ENCODE assay signal across 29 cellular contexts in genomic region chr2:2096803-2097464, GRCh38.
"Had no signal": no experiment of that assay in that cellular context is flagged by ENCODE, and none has a peak within 500 bp of the region (broad histone marks: within the 10 kb centered on the region; RNA-seq: fewer than 3 reads in every experiment).

No MANE protein-coding gene starts in this region.

- H3K4me3 Mint-ChIP-seq: naive B cell; natural killer cell treated with Interleukin-12 subunit alpha and Interleukin-12 subunit beta and Interleukin-15 and Interleukin-18, amount 100 ng/mL, for 72 hours; nephron progenitor cell; stimulated activated effector memory CD8-positive, alpha-beta T cell treated with anti-CD3 and anti-CD28 coated beads, Interleukin-12 subunit alpha, Interleukin-12 subunit beta, amount 100 ng/mL, for 72 hours; stimulated activated naive B cell treated with anti-CD40 and anti-IgM and Interleukin-4, amounts not matched to agents 10 μg/mL and 1 μg/mL and 100 μg/mL, for 72 hours; stimulated activated naive CD8-positive, alpha-beta T cell treated with anti-CD3 and anti-CD28 coated beads, Interleukin-15, Interleukin-2, amounts not matched to agents 100 ng/mL and 50 ng/mL, for 24 hours; type B pancreatic cell had no signal

- H3K4me1 Mint-ChIP-seq: naive B cell; naive thymus-derived CD8-positive, alpha-beta T cell; stimulated activated effector memory CD8-positive, alpha-beta T cell treated with anti-CD3 and anti-CD28 coated beads, Interleukin-12 subunit alpha, Interleukin-12 subunit beta, amount 100 ng/mL, for 72 hours; stimulated activated naive B cell treated with anti-CD40 and anti-IgM and Interleukin-4, amounts not matched to agents 10 μg/mL and 1 μg/mL and 100 μg/mL, for 72 hours had no signal

- H3K27me3 Mint-ChIP-seq: progenitor cell of endocrine pancreas; stimulated activated naive CD8-positive, alpha-beta T cell treated with anti-CD3 and anti-CD28 coated beads, Interleukin-15, Interleukin-2, amounts not matched to agents 100 ng/mL and 50 ng/mL, for 24 hours had no signal

- H3K9me3 Mint-ChIP-seq: stimulated activated naive CD8-positive, alpha-beta T cell treated with anti-CD3 and anti-CD28 coated beads, Interleukin-15, Interleukin-2, amounts not matched to agents 100 ng/mL and 50 ng/mL, for 24 hours had no signal

- H3K27me3 ChIP-seq: neutrophil, pancreas, right lobe of liver, sigmoid colon, suprapubic skin, testis, tibial artery, transverse colon, upper lobe of right lung, uterus had no signal

- H3K4me1 ChIP-seq: psoas muscle, sigmoid colon, stomach, suprapubic skin, testis, tibial artery, transverse colon, upper lobe of right lung, uterus had no signal

- H3K27ac ChIP-seq: neutrophil, pancreas, psoas muscle, right lobe of liver, sigmoid colon, stomach, suprapubic skin, testis, tibial artery, transverse colon, upper lobe of right lung, uterus had no signal

- DNase-seq: naive B cell; naive thymus-derived CD8-positive, alpha-beta T cell; nephron progenitor cell; nucleus accumbens; pancreas; psoas muscle; right cardiac atrium; right lobe of liver; sigmoid colon; small intestine; stimulated activated CD4-positive, alpha-beta T cell treated with anti-CD3 and anti-CD28 coated beads, Interleukin-15, amount 100 ng/mL, for 24 hours; stimulated activated CD4-positive, alpha-beta T cell treated with anti-CD3 and anti-CD28 coated beads, Interleukin-2, amount 100 ng/mL, for 24 hours; stimulated activated CD4-positive, alpha-beta T cell treated with anti-CD3 and anti-CD28 coated beads, Interleukin-2, amount 100 ng/mL, for 48 hours; stimulated activated CD4-positive, alpha-beta T cell treated with anti-CD3 and anti-CD28 coated beads, Interleukin-4, amount 100 ng/mL, for 24 hours; stimulated activated naive B cell treated with anti-CD40 and anti-IgM and Interleukin-4, amounts not matched to agents 10 μg/mL and 1 μg/mL and 100 μg/mL, for 72 hours; stimulated activated naive CD4-positive, alpha-beta T cell treated with Interleukin-2 at 50 U/mL for 16 hours; stomach; testis; tibial artery; transverse colon; upper lobe of right lung; uterus had no signal

- ATAC-seq: naive thymus-derived CD8-positive, alpha-beta T cell; pancreas; psoas muscle; right cardiac atrium; right lobe of liver; stimulated activated effector memory CD8-positive, alpha-beta T cell treated with anti-CD3 and anti-CD28 coated beads, Interleukin-12 subunit alpha, Interleukin-12 subunit beta, amount 100 ng/mL, for 72 hours; stimulated activated naive B cell treated with anti-CD40 and anti-IgM and Interleukin-4, amounts not matched to agents 10 μg/mL and 1 μg/mL and 100 μg/mL, for 72 hours; upper lobe of right lung had no signal

- H3K9me3 ChIP-seq: neutrophil, pancreas, psoas muscle, right lobe of liver, sigmoid colon, stomach, testis, tibial artery, transverse colon, upper lobe of right lung, uterus had no signal

- H3K4me3 ChIP-seq: pancreas, psoas muscle, right lobe of liver, sigmoid colon, stomach, suprapubic skin, testis, tibial artery, transverse colon, upper lobe of right lung, uterus had no signal

- H3K27ac Mint-ChIP-seq: naive B cell; naive thymus-derived CD8-positive, alpha-beta T cell; natural killer cell treated with Interleukin-12 subunit alpha and Interleukin-12 subunit beta and Interleukin-15 and Interleukin-18, amount 100 ng/mL, for 72 hours; nephron progenitor cell; progenitor cell of endocrine pancreas; stimulated activated effector memory CD8-positive, alpha-beta T cell treated with anti-CD3 and anti-CD28 coated beads, Interleukin-12 subunit alpha, Interleukin-12 subunit beta, amount 100 ng/mL, for 72 hours; stimulated activated naive B cell treated with anti-CD40 and anti-IgM and Interleukin-4, amounts not matched to agents 10 μg/mL and 1 μg/mL and 100 μg/mL, for 72 hours; stimulated activated naive CD8-positive, alpha-beta T cell treated with anti-CD3 and anti-CD28 coated beads, Interleukin-15, Interleukin-2, amounts not matched to agents 100 ng/mL and 50 ng/mL, for 24 hours; type B pancreatic cell had no signal

- H3K36me3 ChIP-seq: neutrophil, pancreas, right lobe of liver, sigmoid colon, stomach, suprapubic skin, tibial artery, transverse colon, upper lobe of right lung, uterus had no signal

- H3K36me3 Mint-ChIP-seq: naive B cell; naive thymus-derived CD8-positive, alpha-beta T cell; natural killer cell treated with Interleukin-12 subunit alpha and Interleukin-12 subunit beta and Interleukin-15 and Interleukin-18, amount 100 ng/mL, for 72 hours; stimulated activated effector memory CD8-positive, alpha-beta T cell treated with anti-CD3 and anti-CD28 coated beads, Interleukin-12 subunit alpha, Interleukin-12 subunit beta, amount 100 ng/mL, for 72 hours; type B pancreatic cell had no signal

- FAIRE-seq: pancreas, small intestine had no signal
